Comparison of ENCODE assay signal across 1 cellular context in the genomic region with DNA sequence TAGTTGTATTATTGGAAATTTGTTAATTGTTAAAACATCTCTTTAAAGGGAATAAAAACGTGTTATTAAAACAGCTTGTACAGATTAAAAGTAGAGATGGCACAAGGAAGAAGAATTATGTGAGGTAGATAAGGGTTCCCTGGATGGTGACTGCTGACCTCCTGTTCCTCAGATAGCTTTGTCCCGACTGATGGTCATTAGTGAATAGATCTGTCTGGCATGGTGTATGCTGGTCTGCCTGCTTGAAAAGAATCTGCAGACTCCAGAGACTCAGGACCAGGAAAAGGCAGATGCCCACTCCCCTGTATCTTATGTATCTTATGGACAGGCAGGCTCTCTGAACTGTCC.
TF ChIP-seq lines count a peak whose summit lies in the region.

No MANE protein-coding gene starts in this region.

TF ChIP-seq in HepG2, 621 proteins besides CTCF, POLR2A, EP300 and RAD21 (continued from another document):
- no peak for TF ChIP-seq CEBPB (IDR thresholded peaks at IDR 0.05; ENCODE audit: borderline replicate concordance, low read depth, low read length)
- no peak for TF ChIP-seq ZNF552 (CRISPR knock-in tag; IDR thresholded peaks at IDR 0.05; ENCODE audit: borderline replicate concordance)
